In genomic region chr18:63192885-63193349, GRCh38 we compare ENCODE assay signal across 8 cellular contexts.
DNase-seq lines count a peak whose midpoint lies in the region; ATAC-seq, FAIRE-seq and TF ChIP-seq lines count a peak whose summit lies in the region.

No MANE protein-coding gene starts in this region.

- DNase-seq in COLO829 (ENCODE audit: low spot score) (peak; percentile 61), GM12878 (ENCODE audit: low read depth, low spot score) (peak; percentile 72), mammary epithelial cell (no peak), dermis blood vessel endothelial cell (no peak), caudate nucleus (lab: John Stamatoyannopoulos, UW) (no peak)
- no peak for DNase-seq in activated CD8-positive, alpha-beta memory T cell treated with anti-CD3 and anti-CD28 coated beads, Interleukin-2, amount 50 U/mL, for 4 hours

- H3K4me3 ChIP-seq in GM12878 (no peak overlapping the region), mammary epithelial cell (replicated peaks in 1 of 3; ENCODE audit: insufficient read depth in 1 of 3, low read depth in 2 of 3, low read length in 3 of 3) (no peak overlapping the region)

- POLR2A ChIA-PET in GM12878 (lab: Charles Lee) = interaction anchor here (0.7 to 1.5 kb wide), 6 partner anchors 10 to 125 kb away, joined by 3 to 5 read pairs (median 4); no protein-coding TSS in a partner anchor

- H3K9me3 ChIP-seq in GM12878 (replicated peaks; ENCODE audit: control insufficient read depth, insufficient read depth, low read length) (no peaks in the 10 kb centered on the region), mammary epithelial cell (replicated peaks; ENCODE audit: insufficient read depth, low read length) (no peaks in the 10 kb centered on the region)

- dilution Hi-C loops in mammary epithelial cell (cut with HindIII; ENCODE audit: low sequenced_read_pairs) = no loop called here

- SMC1A ChIA-PET in GM12878 (lab: Charles Lee; ENCODE audit: uncharacterized antibody, unreplicated experiment) = interaction anchor here (0.9 to 3.4 kb wide), 6 partner anchors 13 to 125 kb away, joined by 3 to 34 read pairs (median 4); no protein-coding TSS in a partner anchor

- no peak for TF ChIP-seq CTCF in GM12878 (IDR thresholded peaks at IDR 0.05 in 2 of 3, conservative IDR thresholded peaks at IDR 0.05 in 1 of 3; ENCODE audit: control insufficient read depth in 2 of 3, extremely low read depth in 1 of 3, insufficient read depth in 1 of 3, low read depth in 3 of 3, low read length in 3 of 3)
- TF ChIP-seq CTCF in mammary epithelial cell (conservative IDR thresholded peaks at IDR 0.05 in 1 of 2, IDR thresholded peaks at IDR 0.05 in 1 of 2; ENCODE audit: extremely low read depth in 1 of 2, insufficient read depth in 1 of 2, low read depth in 1 of 2, low read length in 2 of 2) = no peak

- RAD21 ChIA-PET in GM12878 (lab: Charles Lee; ENCODE audit: unreplicated experiment) = interaction anchor here (0.9 to 2.1 kb wide), 7 partner anchors 12 to 122 kb away, joined by 3 to 15 read pairs (median 3); no protein-coding TSS in a partner anchor

- H3K9ac ChIP-seq in GM12878 (ENCODE audit: control insufficient read depth, insufficient read depth, low read length) (no peak overlapping the region), mammary epithelial cell (ENCODE audit: insufficient read depth, low read length) (no peak overlapping the region)

- CTCF ChIA-PET in GM12878 (lab: Yijun Ruan, JAX) = interaction anchor here (0.8 to 1.4 kb wide), 3 partner anchors 21 to 122 kb away, joined by 3 read pairs; no protein-coding TSS in a partner anchor
- CTCF ChIA-PET in mammary epithelial cell (lab: Charles Lee; ENCODE audit: low non-redundant PET) = no interaction called here

- in situ Hi-C loops in GM12878 (cut with MboI) (no loop called here), mammary epithelial cell (cut with MboI; ENCODE audit: low sequenced_read_pairs in 2 of 2) (no loop called here)

- H3K27ac ChIP-seq in GM12878 (ENCODE audit: control insufficient read depth, insufficient read depth) (peak overlapping the region; percentile 51), mammary epithelial cell (ENCODE audit: insufficient read depth, low read depth, low read length) (no peak overlapping the region), caudate nucleus (ENCODE audit: low read depth, low read length) (no peak overlapping the region)

- peak; percentile 62 for ATAC-seq in GM19372 (IDR thresholded peaks at IDR 0.05; ENCODE audit: low read depth, unreplicated experiment)
- peak; percentile 70 for ATAC-seq in HG03432 (IDR thresholded peaks at IDR 0.05; ENCODE audit: unreplicated experiment)
- ATAC-seq in GM12878 = peak; percentile 75

- TF ChIP-seq EP300 in GM12878 (IDR thresholded peaks at IDR 0.05; ENCODE audit: borderline replicate concordance in 1 of 2, control insufficient read depth in 1 of 2, low read depth in 2 of 2, low read length in 2 of 2) = peak; percentile 85 to 86

- no peaks in the 10 kb centered on the region; a peak in 1 of 4 replicates for H3K36me3 ChIP-seq in GM12878 (ENCODE audit: control insufficient read depth in 2 of 2, insufficient read depth in 2 of 2, low read length in 1 of 2)
- no peaks in the 10 kb centered on the region for H3K36me3 ChIP-seq in mammary epithelial cell (ENCODE audit: insufficient read depth, low read length)

- peaks cover 64% of the 10 kb centered on the region for H3K79me2 ChIP-seq in GM12878 (ENCODE audit: control insufficient read depth, insufficient read depth, low read length)
- H3K79me2 ChIP-seq in mammary epithelial cell (ENCODE audit: insufficient read depth, low read length) = no peaks in the 10 kb centered on the region

- peak overlapping the region; percentile 11; the same call in 1 of the 2 replicates for H3K4me2 ChIP-seq in GM12878 (ENCODE audit: control insufficient read depth, insufficient read depth)
- H3K4me2 ChIP-seq in mammary epithelial cell (ENCODE audit: insufficient read depth, low read depth, low read length) = no peak overlapping the region

- H4K20me1 ChIP-seq in GM12878 (ENCODE audit: control insufficient read depth, insufficient read depth) = no peaks in the 10 kb centered on the region
- no peaks in the 10 kb centered on the region for H4K20me1 ChIP-seq in mammary epithelial cell (ENCODE audit: insufficient read depth, low read length)

- intact Hi-C loops in GM12878 (cut with micrococcal nuclease; ENCODE audit: unreplicated experiment) = loop anchor here (5.0 kb wide), 1 partner anchor 36 kb away; no protein-coding TSS in a partner anchor
- intact Hi-C loops in mammary epithelial cell (cut with micrococcal nuclease) = no loop called here

- no peak for TF ChIP-seq POLR2A in GM12878 (IDR thresholded peaks at IDR 0.05; ENCODE audit: low read depth, low read length)

- no peaks in the 10 kb centered on the region for H3K27me3 ChIP-seq in GM12878 (replicated peaks in 1 of 2; ENCODE audit: control insufficient read depth in 2 of 2, insufficient read depth in 2 of 2, low read length in 1 of 2)
- H3K27me3 ChIP-seq in mammary epithelial cell (ENCODE audit: insufficient read depth, low read length) = peaks cover 1% of the 10 kb centered on the region

- peaks cover 27% of the 10 kb centered on the region for H3K4me1 ChIP-seq in GM12878 (ENCODE audit: control insufficient read depth, insufficient read depth, low read length)
- no peaks in the 10 kb centered on the region for H3K4me1 ChIP-seq in mammary epithelial cell (ENCODE audit: insufficient read depth, low read length)

- BruUV-seq in GM12878 (replicated peaks; lab: Mats Ljungman, UMichigan) (no TSS peak), mammary epithelial cell (replicated peaks; lab: Mats Ljungman, UMichigan) (no TSS peak)

- WGBS in GM12878 (ENCODE audit: insufficient coverage, insufficient replicate concordance, low lambda C conversion rate, missing lambda C conversion rate) = 22% methylated on average over 3 of the region's 3 CpGs
- 85% methylated on average over 3 of the region's 3 CpGs for WGBS in mammary epithelial cell (ENCODE audit: low coverage, missing lambda C conversion rate)

- FAIRE-seq in GM12878 (lab: Jason Lieb, UNC) = peak; percentile 49

- no peak for TF ChIP-seq RAD21 in GM12878 (IDR thresholded peaks at IDR 0.05; ENCODE audit: insufficient read depth, low read depth, low read length)

- H2AFZ ChIP-seq in GM12878 (ENCODE audit: control insufficient read depth, low read depth, low read length) (no peak overlapping the region), mammary epithelial cell (ENCODE audit: low read depth, low read length) (no peak overlapping the region)

TF ChIP-seq in GM12878, 131 proteins besides CTCF, POLR2A, EP300 and RAD21 (continues in another document):
- TF ChIP-seq EZH2 (IDR thresholded peaks at IDR 0.05; ENCODE audit: borderline replicate concordance, control insufficient read depth, low read depth, low read length) (no peak), NFIC (IDR thresholded peaks at IDR 0.05; ENCODE audit: low read depth, low read length) (peak; percentile 65), HCFC1 (IDR thresholded peaks at IDR 0.05; ENCODE audit: low read length) (no peak), SMAD1 (IDR thresholded peaks at IDR 0.05; ENCODE audit: low read depth, partially characterized antibody) (peak; percentile 31), RCOR1 (conservative IDR thresholded peaks at IDR 0.05; ENCODE audit: low read depth, low read length) (no peak), CREM (IDR thresholded peaks at IDR 0.05; ENCODE audit: low read depth) (peak; percentile 70), CEBPB (IDR thresholded peaks at IDR 0.05; ENCODE audit: borderline replicate concordance in 1 of 2, low read depth in 2 of 2, low read length in 2 of 2) (no peak), KLF5 (IDR thresholded peaks at IDR 0.05; ENCODE audit: partially characterized antibody) (no peak), MAX (IDR thresholded peaks at IDR 0.05; ENCODE audit: low read depth, low read length) (no peak), ZZZ3 (IDR thresholded peaks at IDR 0.05; ENCODE audit: control insufficient read depth, insufficient read length, low read depth) (no peak), PAX8 (IDR thresholded peaks at IDR 0.05) (0 out of 2 replicates have a peak, but pooled peaks have one; percentile 9), HDAC6 (IDR thresholded peaks at IDR 0.05; ENCODE audit: unreplicated experiment) (no peak), SP1 (IDR thresholded peaks at IDR 0.05; ENCODE audit: low read depth, low read length) (no peak), IRF3 (IDR thresholded peaks at IDR 0.05) (no peak), PAX5 (IDR thresholded peaks at IDR 0.05; ENCODE audit: borderline replicate concordance, low read depth, low read length) (peak; percentile 42; the same call in 1 of the 2 replicates), NFXL1 (IDR thresholded peaks at IDR 0.05; ENCODE audit: borderline replicate concordance) (no peak), ZNF384 (IDR thresholded peaks at IDR 0.05; ENCODE audit: borderline replicate concordance, low read depth, low read length) (no peak), POLR2AphosphoS2 (IDR thresholded peaks at IDR 0.05; ENCODE audit: low read depth, low read length) (no peak), KDM1A (IDR thresholded peaks at IDR 0.05; ENCODE audit: borderline replicate concordance) (no peak), CBX5 (IDR thresholded peaks at IDR 0.05; ENCODE audit: low read depth) (no peak), PKNOX1 (IDR thresholded peaks at IDR 0.05) (peak; percentile 17; the same call in 1 of the 2 replicates)

Comparison
In these comparisons a context has a peak if more than half of its experiments do, and no peak if none do; other contexts are left out.
1. DNase-seq: peak in COLO829 (single experiment) and GM12878 (single experiment); none in activated CD8-positive, alpha-beta memory T cell treated with anti-CD3 and anti-CD28 coated beads, Interleukin-2, amount 50 U/mL, for 4 hours (single experiment), mammary epithelial cell (single experiment), dermis blood vessel endothelial cell (single experiment) and caudate nucleus (0 of 61).
2. Peak in every context shown above with its lines, with median percentiles within 50 percentile points of each other: ATAC-seq.